ENCODE assay signal across 29 cellular contexts in the genomic region with DNA sequence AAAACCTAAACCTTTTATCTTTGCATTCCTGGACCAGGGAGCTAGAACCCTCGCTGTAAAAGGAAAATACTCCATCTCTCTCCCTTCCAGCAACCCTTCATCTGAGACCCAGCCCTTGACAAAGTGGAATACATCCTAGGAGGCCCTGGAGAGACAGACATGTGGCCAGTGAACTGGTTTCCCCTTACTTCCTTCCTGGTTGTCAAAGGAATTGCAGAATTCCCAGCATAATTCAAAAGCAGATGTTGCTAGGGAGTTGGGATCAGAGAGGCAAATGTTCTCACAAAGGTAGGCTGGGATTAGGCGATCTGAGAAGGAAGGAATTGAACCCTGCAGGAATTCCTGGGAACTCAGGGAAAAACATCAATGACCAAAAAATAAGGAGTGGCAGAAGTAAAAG.
"Had no signal": no experiment of that assay in that cellular context is flagged by ENCODE, and none has a peak within 500 bp of the region (broad histone marks: within the 10 kb centered on the region; RNA-seq: fewer than 3 reads in every experiment).

No MANE protein-coding gene starts in this region.

- H3K36me3 ChIP-seq: heart right ventricle, WERI-Rb-1 had no signal

- H3K27me3 Mint-ChIP-seq: activated B cell treated with CpG ODN at 0.5 μM for 24 hours; activated CD8-positive, alpha-beta T cell treated with anti-CD3 and anti-CD28 coated beads for 36 hours; activated naive CD8-positive, alpha-beta T cell; activated T-helper 17 cell treated with anti-CD3 and anti-CD28 coated beads, Interleukin-2, amount 50 U/mL, for 72 hours; central memory CD8-positive, alpha-beta T cell; dendritic cell treated with granulocyte-macrophage colony-stimulating factor and Interleukin-4, amounts not matched to agents 40 ng/mL and 50 ng/mL, for 4 days; T-cell had no signal

- ATAC-seq: activated CD4-positive, CD25-positive, alpha-beta regulatory T cell treated with anti-CD3 and anti-CD28 coated beads, Interleukin-2, amount 50 U/mL, for 24 hours; activated CD8-positive, alpha-beta T cell treated with anti-CD3 and anti-CD28 coated beads for 36 hours; activated T-cell treated with anti-CD3 and anti-CD28 coated beads, Interleukin-2, amount 50 U/mL, for 4 hours; activated T-helper 17 cell treated with anti-CD3 and anti-CD28 coated beads, Interleukin-2, amount 50 U/mL, for 72 hours; body of pancreas; esophagus mucosa; T-cell had no signal

- H3K27ac Mint-ChIP-seq: activated B cell treated with CpG ODN at 0.5 μM for 24 hours; activated CD8-positive, alpha-beta T cell treated with anti-CD3 and anti-CD28 coated beads for 36 hours; activated naive CD8-positive, alpha-beta T cell; activated T-helper 17 cell treated with anti-CD3 and anti-CD28 coated beads, Interleukin-2, amount 50 U/mL, for 72 hours; dendritic cell treated with granulocyte-macrophage colony-stimulating factor and Interleukin-4, amounts not matched to agents 40 ng/mL and 50 ng/mL, for 4 days; T-cell; T-helper 1 cell treated with Interleukin-12 subunit alpha and Interleukin-12 subunit beta and Interleukin-4 antibody, amounts not matched to agents 30 μg/mL and 1 μg/mL, for 36 hours had no signal

- H3K4me3 ChIP-seq: body of pancreas, coronary artery, heart right ventricle had no signal

- DNase-seq: activated B cell treated with CpG ODN at 0.5 μM for 24 hours; activated CD4-positive, alpha-beta T cell treated with anti-CD3 and anti-CD28 coated beads for 48 hours; activated CD4-positive, alpha-beta T cell treated with anti-CD3 and anti-CD28 coated beads, Interleukin-2, amount 50 U/mL, for 1 hour; activated CD4-positive, alpha-beta T cell treated with anti-CD3 and anti-CD28 coated beads, Interleukin-2, amount 50 U/mL, for 48 hours; activated CD8-positive, alpha-beta memory T cell treated with anti-CD3 and anti-CD28 coated beads for 24 hours; activated CD8-positive, alpha-beta T cell treated with anti-CD3 and anti-CD28 coated beads for 36 hours; activated effector memory CD4-positive, alpha-beta T cell treated with Interleukin-2 at 50 U/mL for 16 hours; activated gamma-delta T cell treated with Interleukin-2 at 50 U/mL for 16 hours; activated naive CD4-positive, alpha-beta T cell treated with anti-CD3 and anti-CD28 coated beads, Interleukin-2, amount 50 U/mL, for 16 hours; activated naive CD4-positive, alpha-beta T cell treated with Interleukin-2 at 50 U/mL for 16 hours; activated T-cell treated with anti-CD3 and anti-CD28 coated beads, Interleukin-2, amount 50 U/mL, for 4 hours; amniotic stem cell; aorta; body of pancreas; effector CD8-positive, alpha-beta T cell; foreskin fibroblast; heart right ventricle; SW 1271; T-cell; T1000; WERI-Rb-1 had no signal

- H3K9me3 Mint-ChIP-seq: activated B cell treated with CpG ODN at 0.5 μM for 24 hours; activated CD8-positive, alpha-beta T cell treated with anti-CD3 and anti-CD28 coated beads for 36 hours; activated T-cell treated with anti-CD3 and anti-CD28 coated beads, Interleukin-2, amount 50 U/mL, for 4 hours; activated T-helper 17 cell treated with anti-CD3 and anti-CD28 coated beads, Interleukin-2, amount 50 U/mL, for 72 hours; central memory CD8-positive, alpha-beta T cell; dendritic cell treated with granulocyte-macrophage colony-stimulating factor and Interleukin-4, amounts not matched to agents 40 ng/mL and 50 ng/mL, for 4 days; T-cell; T-helper 1 cell treated with Interleukin-12 subunit alpha and Interleukin-12 subunit beta and Interleukin-4 antibody, amounts not matched to agents 30 μg/mL and 1 μg/mL, for 36 hours had no signal

- H3K27me3 ChIP-seq: body of pancreas, heart right ventricle had no signal

- H3K4me3 Mint-ChIP-seq: activated B cell treated with CpG ODN at 0.5 μM for 24 hours; activated CD8-positive, alpha-beta T cell treated with anti-CD3 and anti-CD28 coated beads for 36 hours; activated naive CD8-positive, alpha-beta T cell; activated T-cell treated with anti-CD3 and anti-CD28 coated beads, Interleukin-2, amount 50 U/mL, for 4 hours; activated T-helper 17 cell treated with anti-CD3 and anti-CD28 coated beads, Interleukin-2, amount 50 U/mL, for 72 hours; central memory CD8-positive, alpha-beta T cell; dendritic cell treated with granulocyte-macrophage colony-stimulating factor and Interleukin-4, amounts not matched to agents 40 ng/mL and 50 ng/mL, for 4 days; T-cell; T-helper 1 cell treated with Interleukin-12 subunit alpha and Interleukin-12 subunit beta and Interleukin-4 antibody, amounts not matched to agents 30 μg/mL and 1 μg/mL, for 36 hours had no signal

- H3K27ac ChIP-seq: body of pancreas, coronary artery, WERI-Rb-1 had no signal

- H3K36me3 Mint-ChIP-seq: T-cell had no signal

- H3K9me3 ChIP-seq: body of pancreas, heart right ventricle had no signal

- H3K4me1 Mint-ChIP-seq: activated T-helper 17 cell treated with anti-CD3 and anti-CD28 coated beads, Interleukin-2, amount 50 U/mL, for 72 hours; central memory CD8-positive, alpha-beta T cell had no signal

- H3K4me1 ChIP-seq: body of pancreas had no signal
